ENCODE assay signal across 8 cellular contexts in the genomic region with DNA sequence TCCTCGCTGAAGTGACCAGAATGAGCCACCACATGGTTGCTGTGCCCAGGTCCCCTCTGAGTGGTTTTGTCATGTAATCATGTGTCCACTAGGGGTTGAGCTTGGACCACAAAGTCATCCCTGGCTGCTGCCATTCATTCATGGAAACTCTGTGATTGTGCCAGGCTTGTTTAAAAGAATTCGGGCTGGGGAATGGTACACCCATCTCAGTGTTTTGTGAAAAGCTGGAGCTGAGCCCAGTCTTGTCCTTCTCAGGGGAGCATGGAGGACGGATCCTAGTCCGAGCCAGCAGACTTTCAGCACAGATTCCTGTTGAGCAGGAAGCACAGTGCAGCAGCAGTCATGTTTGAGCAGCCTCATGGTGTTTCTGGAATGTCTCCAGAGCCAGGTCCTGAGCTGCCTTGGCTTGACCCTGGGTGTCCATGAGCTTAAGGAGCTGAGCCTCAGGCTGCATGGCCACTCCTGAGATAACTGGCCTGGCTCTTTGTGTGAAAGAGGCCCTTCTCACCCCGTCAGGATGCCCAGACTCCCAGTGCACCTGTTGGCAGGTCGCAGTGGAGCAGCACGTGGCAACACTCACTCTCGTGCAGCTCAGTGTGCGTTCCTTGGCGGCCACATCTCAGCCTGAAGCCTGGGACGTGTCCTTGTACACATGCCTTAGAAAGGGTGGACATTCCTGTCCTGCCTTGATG.
DNase-seq lines count a peak whose midpoint lies in the region; ATAC-seq and TF ChIP-seq lines count a peak whose summit lies in the region.

No MANE protein-coding gene starts in this region.

- no CpG with 5 or more reads among the region's 11 CpGs for WGBS in H9 (ENCODE audit: extremely low coverage, insufficient read length, low lambda C conversion rate)
- WGBS in smooth muscle cell (ENCODE audit: low lambda C conversion rate): 22% methylated on average over 11 of the region's 11 CpGs

- H2AFZ ChIP-seq in H9 (ENCODE audit: low read length): no peak overlapping the region
- H2AFZ ChIP-seq in smooth muscle cell (ENCODE audit: low read depth): no peak overlapping the region

- no peak overlapping the region for H3K9ac ChIP-seq in H9 (ENCODE audit: extremely low read depth, insufficient read length, low read length)
- no peak overlapping the region for H3K9ac ChIP-seq in smooth muscle cell (ENCODE audit: low read depth)

- no peak overlapping the region for H2BK12ac ChIP-seq in H9 (ENCODE audit: insufficient read length, low read depth, low read length)

- no peak overlapping the region for H3K4me2 ChIP-seq in H9 (ENCODE audit: insufficient read depth, insufficient read length, low read length)
- peak overlapping the region; percentile 60 for H3K4me2 ChIP-seq in smooth muscle cell

- no peak overlapping the region for H3K14ac ChIP-seq in H9 (ENCODE audit: insufficient read depth, low read length)

- H3K79me2 ChIP-seq in H9 (ENCODE audit: insufficient read depth, low read length) (no peaks in the 10 kb centered on the region), smooth muscle cell (ENCODE audit: low read depth) (no peaks in the 10 kb centered on the region)

- peaks cover 63% of the 10 kb centered on the region for H3F3A ChIP-seq in smooth muscle cell (ENCODE audit: low read depth)

- H3K18ac ChIP-seq in H9 (ENCODE audit: insufficient read length, low read depth, low read length): no peak overlapping the region

- H4K20me1 ChIP-seq in H9 (ENCODE audit: control insufficient read depth, insufficient read depth, insufficient read length) (no peaks in the 10 kb centered on the region), smooth muscle cell (ENCODE audit: low read depth) (no peaks in the 10 kb centered on the region)

- H3K9me3 Mint-ChIP-seq in H9: no peaks in the 10 kb centered on the region
- no peaks in the 10 kb centered on the region for H3K9me3 Mint-ChIP-seq in brain

- no peak overlapping the region for H2AK5ac ChIP-seq in H9 (ENCODE audit: insufficient read length, low read length)

- DNase-seq in H9 (peak; percentile 62), NCI-H69 (lab: John Stamatoyannopoulos, UW) (peak; percentile 87), iPS DF 19.7 (ENCODE audit: low read depth, low spot score) (peak; percentile 57), smooth muscle cell (lab: John Stamatoyannopoulos, UW; ENCODE audit: unreplicated experiment) (no peak)

- no peak overlapping the region for H2BK20ac ChIP-seq in H9 (ENCODE audit: low read depth, low read length, poor library complexity, severe bottlenecking)

- H3K9me3 ChIP-seq in H9 (ENCODE audit: control insufficient read depth, low read depth, low read length) (no peaks in the 10 kb centered on the region), smooth muscle cell (replicated peaks; ENCODE audit: low read depth) (no peaks in the 10 kb centered on the region)

- H2BK120ac ChIP-seq in H9 (ENCODE audit: low read depth, low read length, poor library complexity, severe bottlenecking): no peak overlapping the region

- no peak overlapping the region for H3K23ac ChIP-seq in H9 (ENCODE audit: insufficient read length, low read depth, low read length)

- H3K27ac Mint-ChIP-seq in H9 (peak overlapping the region in 1 of 3 experiments; percentile 39; a peak in 1 of 7 replicates), brain (peak overlapping the region in 4 of 5 experiments; percentile 36 to 75 (median 56))

- H3K36me3 Mint-ChIP-seq in H9 (ENCODE audit: insufficient read depth in 1 of 3, low read depth in 3 of 3): peaks cover 0 to 2% (median 0%) of the 10 kb centered on the region in 3 experiments; a peak in 1 of 7 replicates
- H3K36me3 Mint-ChIP-seq in brain: peaks cover 12% of the 10 kb centered on the region

- no peak overlapping the region for H4K5ac ChIP-seq in H9 (ENCODE audit: insufficient read length, low read depth, low read length)

- H3K27me3 Mint-ChIP-seq in H9 (ENCODE audit: low read depth) (no peaks in the 10 kb centered on the region), brain (no peaks in the 10 kb centered on the region)

- ATAC-seq in GM18498 (IDR thresholded peaks at IDR 0.05; ENCODE audit: unreplicated experiment) (no peak), GM18861 (IDR thresholded peaks at IDR 0.05; ENCODE audit: unreplicated experiment) (no peak)

- H3K4me3 Mint-ChIP-seq in H9 (no peak overlapping the region), brain (no peak overlapping the region)

- TF ChIP-seq CTCF in C4-2B (conservative IDR thresholded peaks at IDR 0.05) (peak; percentile 86), H9 (conservative IDR thresholded peaks at IDR 0.05) (peak; percentile 74), brain (conservative IDR thresholded peaks at IDR 0.05) (peak; percentile 75 to 88), smooth muscle cell (IDR thresholded peaks at IDR 0.05; ENCODE audit: borderline replicate concordance, insufficient read depth, poor library complexity, severe bottlenecking) (peak; percentile 56)

- H3K27ac ChIP-seq in C4-2B (peak overlapping the region; percentile 50), H9 (ENCODE audit: insufficient read length, low read depth, low read length) (no peak overlapping the region), smooth muscle cell (ENCODE audit: low read depth) (peak overlapping the region; percentile 69)

- H4K91ac ChIP-seq in H9 (ENCODE audit: insufficient read length, low read depth, low read length): no peak overlapping the region

- no peaks in the 10 kb centered on the region for H3K36me3 ChIP-seq in smooth muscle cell (ENCODE audit: low read depth)

- H3K4me3 ChIP-seq in smooth muscle cell: no peak overlapping the region

- H3K4me1 Mint-ChIP-seq in H9 (peaks cover 20 to 27% of the 10 kb centered on the region in 2 experiments), brain (peaks cover 73% of the 10 kb centered on the region)

- H3K4me1 ChIP-seq in H9 (ENCODE audit: insufficient read depth, low read length): no peaks in the 10 kb centered on the region
- H3K4me1 ChIP-seq in smooth muscle cell (ENCODE audit: low read depth): peaks cover 29% of the 10 kb centered on the region

- no peak overlapping the region for H3K56ac ChIP-seq in H9 (ENCODE audit: insufficient read length, low read depth, low read length)

- H3K79me1 ChIP-seq in H9 (ENCODE audit: insufficient read depth, low read depth, low read length, poor library complexity, severe bottlenecking): no peaks in the 10 kb centered on the region

- H2BK15ac ChIP-seq in H9 (ENCODE audit: low read depth, low read length): no peak overlapping the region

- H3K23me2 ChIP-seq in H9 (ENCODE audit: insufficient read length, low read depth, low read length, poor library complexity, severe bottlenecking): no peaks in the 10 kb centered on the region

- H3T11ph ChIP-seq in H9 (ENCODE audit: low read length): no peak overlapping the region

- H3K4ac ChIP-seq in H9 (ENCODE audit: low read depth, low read length): no peak overlapping the region

- no peaks in the 10 kb centered on the region for H3K27me3 ChIP-seq in H9 (ENCODE audit: insufficient read depth, low read length)
- no peaks in the 10 kb centered on the region for H3K27me3 ChIP-seq in smooth muscle cell (ENCODE audit: low read depth)

- H2BK5ac ChIP-seq in H9 (ENCODE audit: insufficient read length, low read length): no peak overlapping the region

- no peak overlapping the region for H4K8ac ChIP-seq in H9 (replicated peaks; ENCODE audit: insufficient read length, low read depth, low read length)
